Comparison of ENCODE assay signal across 8 cellular contexts in the genomic region with DNA sequence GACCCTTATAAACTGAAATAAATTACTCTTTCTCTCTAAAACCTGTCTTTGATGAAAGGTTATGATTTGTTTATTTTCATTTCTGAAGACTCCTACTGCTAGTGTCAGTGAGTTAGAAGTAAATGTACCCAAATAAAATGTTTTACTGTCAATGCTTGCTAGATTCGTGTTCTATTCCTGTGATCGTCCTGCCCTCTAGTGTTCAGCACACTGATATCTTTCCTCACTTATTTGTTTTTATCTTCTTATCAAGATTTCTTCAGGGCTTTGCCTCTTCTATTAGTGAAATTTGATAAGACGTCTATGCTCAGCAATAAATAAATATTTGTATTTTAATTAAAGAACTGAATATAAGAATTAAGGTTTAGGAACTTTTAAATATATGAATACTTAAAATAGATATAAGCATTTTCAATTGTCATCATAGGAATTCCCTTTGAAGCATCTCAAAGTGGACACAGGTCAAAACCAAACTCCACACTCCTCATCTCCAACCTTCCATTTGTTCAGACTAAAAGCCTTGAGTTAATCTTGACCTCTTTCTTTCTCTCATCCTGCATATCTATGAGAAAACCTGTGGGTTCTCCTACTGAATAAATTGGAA.
DNase-seq lines count a peak whose midpoint lies in the region; ATAC-seq, FAIRE-seq and TF ChIP-seq lines count a peak whose summit lies in the region.

No MANE protein-coding gene starts in this region.

- H3K4me3 ChIP-seq in sigmoid colon: no peak overlapping the region

- no peak overlapping the region for H3K27ac Mint-ChIP-seq in T-helper 2 cell treated with Interferon-gamma antibody and Interleukin-4, amounts not matched to agents 5 μg/mL and 100 μg/mL, for 36 hours

- H3K27ac ChIP-seq in foreskin keratinocyte: no peak overlapping the region
- H3K27ac ChIP-seq in sigmoid colon: no peak overlapping the region

- TF ChIP-seq POLR2A in sigmoid colon (IDR thresholded peaks at IDR 0.05): no peak

- H3K27me3 Mint-ChIP-seq in T-helper 2 cell treated with Interferon-gamma antibody and Interleukin-4, amounts not matched to agents 5 μg/mL and 100 μg/mL, for 36 hours (ENCODE audit: low read depth): no peaks in the 10 kb centered on the region

- no peaks in the 10 kb centered on the region for H3K9me3 ChIP-seq in sigmoid colon

- H3K9me3 Mint-ChIP-seq in T-helper 2 cell treated with Interferon-gamma antibody and Interleukin-4, amounts not matched to agents 5 μg/mL and 100 μg/mL, for 36 hours: no peaks in the 10 kb centered on the region

- H3K4me3 Mint-ChIP-seq in T-helper 2 cell treated with Interferon-gamma antibody and Interleukin-4, amounts not matched to agents 5 μg/mL and 100 μg/mL, for 36 hours: no peak overlapping the region

- intact Hi-C loops in sigmoid colon (cut with DNase I): no loop called here

- TF ChIP-seq CTCF in foreskin keratinocyte (conservative IDR thresholded peaks at IDR 0.05) (peak; percentile 78), sigmoid colon (IDR thresholded peaks at IDR 0.05) (no peak)

- TF ChIP-seq EP300 in sigmoid colon (IDR thresholded peaks at IDR 0.05): no peak

- no peaks in the 10 kb centered on the region for H3K36me3 Mint-ChIP-seq in T-helper 2 cell treated with Interferon-gamma antibody and Interleukin-4, amounts not matched to agents 5 μg/mL and 100 μg/mL, for 36 hours (ENCODE audit: low read depth)

- FAIRE-seq in urothelium cell line (lab: Jason Lieb, UNC): no peak

- peak; percentile 70 for ATAC-seq in foreskin keratinocyte

- H3K27me3 ChIP-seq in foreskin keratinocyte (no peaks in the 10 kb centered on the region), sigmoid colon (no peaks in the 10 kb centered on the region)

- DNase-seq in Daoy (ENCODE audit: low read depth) (peak; percentile 36), HT-29 (ENCODE audit: low spot score) (peak; percentile 54), SHP77 treated with DMSO at 0.1 percent for 48 hours (lab: John Stamatoyannopoulos, UW) (peak; percentile 13), foreskin keratinocyte (peak in 1 of 2 donors; percentile 29), urothelium cell line (ENCODE audit: low spot score) (peak; percentile 16), sigmoid colon (no peak)
- no peak for DNase-seq in NK-92 treated with Interleukin-12 subunit alpha and Interleukin-12 subunit beta, amount 100 ng/mL, for 24 hours (lab: John Stamatoyannopoulos, UW)
- DNase-seq in T-helper 2 cell treated with Interferon-gamma antibody and Interleukin-4, amounts not matched to agents 5 μg/mL and 100 μg/mL, for 36 hours (ENCODE audit: low spot score): no peak

- H3K36me3 ChIP-seq in sigmoid colon: no peaks in the 10 kb centered on the region

- 1 to 8% methylated on average over 3 of the region's 3 CpGs for WGBS in sigmoid colon, 2 donors

- H3K4me1 Mint-ChIP-seq in T-helper 2 cell treated with Interferon-gamma antibody and Interleukin-4, amounts not matched to agents 5 μg/mL and 100 μg/mL, for 36 hours (ENCODE audit: low read depth): no peaks in the 10 kb centered on the region

- H3K4me1 ChIP-seq in foreskin keratinocyte (no peaks in the 10 kb centered on the region), sigmoid colon (no peaks in the 10 kb centered on the region)

Comparison
In these comparisons a context has a peak if more than half of its experiments do, and no peak if none do; other contexts are left out.
1. DNase-seq: peak in Daoy (single experiment), HT-29 (single experiment), SHP77 treated with DMSO at 0.1 percent for 48 hours (single experiment) and urothelium cell line (single experiment); none in NK-92 treated with Interleukin-12 subunit alpha and Interleukin-12 subunit beta, amount 100 ng/mL, for 24 hours (single experiment), T-helper 2 cell treated with Interferon-gamma antibody and Interleukin-4, amounts not matched to agents 5 μg/mL and 100 μg/mL, for 36 hours (single experiment) and sigmoid colon (single experiment).